Comparison of ENCODE assay signal across 19 cellular contexts in genomic region chr10:58746470-58747185, GRCh38.
DNase-seq lines count a peak whose midpoint lies in the region; ATAC-seq and TF ChIP-seq lines count a peak whose summit lies in the region.
"Had no signal": no experiment of that assay in that cellular context is flagged by ENCODE, and none has a peak within 500 bp of the region (broad histone marks: within the 10 kb centered on the region; RNA-seq: fewer than 3 reads in every experiment).

No MANE protein-coding gene starts in this region.

- peak overlapping the region; percentile 53; the same call in 1 of the 2 replicates for H3K27ac ChIP-seq in HUES64 (ENCODE audit: low read depth, low read length)
- H3K27ac ChIP-seq: upper lobe of right lung had no signal

- no peaks in the 10 kb centered on the region for H3K9me3 ChIP-seq in HUES64 (ENCODE audit: insufficient read depth, low read depth, low read length)
- H3K9me3 ChIP-seq: upper lobe of right lung had no signal

- in situ Hi-C loops in astrocyte of the cerebellum (cut with HindIII; ENCODE audit: low sequenced_read_pairs) = no loop called here

- no peak for TF ChIP-seq CTCF in astrocyte of the cerebellum (IDR thresholded peaks at IDR 0.05; ENCODE audit: low read depth, low read length, missing control alignments)

- H3K9ac ChIP-seq in HUES64 (ENCODE audit: low read depth, low read length) = no peak overlapping the region

- H3K27me3 ChIP-seq in HUES64 (ENCODE audit: insufficient read depth, low read length) = no peaks in the 10 kb centered on the region
- H3K27me3 ChIP-seq: upper lobe of right lung had no signal

- H3K4me3 ChIP-seq in HUES64 (ENCODE audit: low read length) (no peak overlapping the region), astrocyte of the cerebellum (ENCODE audit: low read depth, low read length) (no peak overlapping the region)
- H3K4me3 ChIP-seq: upper lobe of right lung had no signal

- no peaks in the 10 kb centered on the region for H3K36me3 ChIP-seq in HUES64 (ENCODE audit: insufficient read depth, low read length)
- H3K36me3 ChIP-seq: upper lobe of right lung had no signal

- 97% methylated on average over 2 of the region's 2 CpGs for WGBS in HUES64

- ATAC-seq in sciatic nerve (peak; percentile 94), GM18868 (IDR thresholded peaks at IDR 0.05; ENCODE audit: unreplicated experiment) (no peak)
- ATAC-seq: activated T-cell treated with anti-CD3 and anti-CD28 coated beads, Interleukin-2, amount 50 U/mL, for 72 hours; T-cell; upper lobe of right lung had no signal

- intact Hi-C loops in sciatic nerve (cut with DNase I) = no loop called here

- peaks cover 14% of the 10 kb centered on the region for H3K4me1 ChIP-seq in HUES64 (ENCODE audit: insufficient read depth, low read length)
- H3K4me1 ChIP-seq: upper lobe of right lung had no signal

- DNase-seq in astrocyte of the cerebellum (ENCODE audit: low read depth) (peak; percentile 44), left kidney (ENCODE audit: low read depth, low spot score) (peak; percentile 65), sciatic nerve (ENCODE audit: low spot score) (no peak), COLO829 (ENCODE audit: low spot score) (no peak), NCI-H748 (lab: John Stamatoyannopoulos, UW; ENCODE audit: unreplicated experiment) (no peak)
- DNase-seq: activated naive CD4-positive, alpha-beta T cell treated with anti-CD3 and anti-CD28 coated beads for 36 hours; activated T-cell treated with anti-CD3 and anti-CD28 coated beads, Interleukin-2, amount 50 U/mL, for 72 hours; amniotic stem cell; CD4-positive, CD25-positive, alpha-beta regulatory T cell; effector CD4-positive, alpha-beta T cell; Karpas-422; mammary epithelial cell; NCI-H1694 treated with DMSO at 0.1 percent for 48 hours; NCI-H2227 treated with DMSO at 0.1 percent for 48 hours; NCI-H774; T-cell; upper lobe of right lung had no signal

Comparison
In these comparisons a context has a peak if more than half of its experiments do, and no peak if none do; other contexts are left out.
1. DNase-seq: peak in astrocyte of the cerebellum (single experiment) and left kidney (single experiment); none in sciatic nerve (single experiment), COLO829 (single experiment) and NCI-H748 (single experiment).